Comparison of ENCODE assay signal across 26 cellular contexts in genomic region chr22:50034126-50035081, GRCh38. TPM values are rescaled to one million over a fixed set of nuclear protein-coding genes. Genes with fewer than 3 reads are reported as not detected.
DNase-seq lines count a peak whose midpoint lies in the region; ATAC-seq, FAIRE-seq and TF ChIP-seq lines count a peak whose summit lies in the region.
"Had no signal": no experiment of that assay in that cellular context is flagged by ENCODE, and none has a peak within 500 bp of the region (broad histone marks: within the 10 kb centered on the region; RNA-seq: fewer than 3 reads in every experiment).

No MANE protein-coding gene starts in this region.

- H3K4me3 ChIP-seq in left lung (no peak overlapping the region), gastroesophageal sphincter (no peak overlapping the region)

- DNase-seq in AG08396 (ENCODE audit: low spot score) (peak; percentile 9), GDM1 (lab: John Stamatoyannopoulos, UW) (peak; percentile 75), T-helper 17 cell (no peak), left lung (peak; percentile 16 to 68), D721Med (ENCODE audit: insufficient read length, low spot score) (no peak), NCI-H748 treated with DMSO at 0.1 percent for 48 hours (lab: John Stamatoyannopoulos, UW) (no peak)
- DNase-seq: activated CD4-positive, alpha-beta T cell treated with anti-CD3 and anti-CD28 coated beads for 1 hour; activated T-cell treated with anti-CD3 and anti-CD28 coated beads, Interleukin-2, amount 50 U/mL, for 72 hours; CD8-positive, alpha-beta T cell; effector memory CD4-positive, alpha-beta T cell; H9; NCI-H146; NCI-H2171; NCI-H524 treated with DMSO at 0.1 percent for 48 hours; SHP77 treated with DMSO at 0.1 percent for 48 hours; small intestine; stimulated activated naive CD4-positive, alpha-beta T cell; T-cell had no signal

- H3K4me1 ChIP-seq in left lung (peaks cover 3 to 10% of the 10 kb centered on the region in 2 donors), gastroesophageal sphincter (peaks cover 0 to 12% (median 4%) of the 10 kb centered on the region in 3 donors)

- no peak overlapping the region for H3K27ac ChIP-seq in left lung
- H3K27ac ChIP-seq in gastroesophageal sphincter = no peak overlapping the region

- peak overlapping the region; percentile 45 for H3K27ac Mint-ChIP-seq in T-helper 17 cell
- H3K27ac Mint-ChIP-seq: activated T-cell treated with anti-CD3 and anti-CD28 coated beads, Interleukin-2, amount 50 U/mL, for 72 hours; CD8-positive, alpha-beta T cell; H9; T-cell had no signal

- TF ChIP-seq POLR2A in gastroesophageal sphincter (IDR thresholded peaks at IDR 0.05) = no peak

- H3K4me1 Mint-ChIP-seq in T-helper 17 cell = peaks cover 9% of the 10 kb centered on the region
- H3K4me1 Mint-ChIP-seq: brain, H9 had no signal

- no peaks in the 10 kb centered on the region for H3K9me3 ChIP-seq in T-helper 17 cell (ENCODE audit: control insufficient read depth, low read length, poor library complexity, severe bottlenecking)
- H3K9me3 ChIP-seq in left lung = peaks cover 0 to 11% of the 10 kb centered on the region in 2 donors
- peaks cover 0 to 12% (median 0%) of the 10 kb centered on the region in 3 donors for H3K9me3 ChIP-seq in gastroesophageal sphincter

- H3K36me3 Mint-ChIP-seq in T-helper 17 cell (ENCODE audit: low read depth) = no peaks in the 10 kb centered on the region
- H3K36me3 Mint-ChIP-seq: brain; CD8-positive, alpha-beta T cell; T-cell had no signal

- TF ChIP-seq EP300 in gastroesophageal sphincter (IDR thresholded peaks at IDR 0.05) = no peak

- ATAC-seq in T-helper 17 cell (no peak), left lung (no peak), HG03342 (IDR thresholded peaks at IDR 0.05; ENCODE audit: unreplicated experiment) (no peak), gastroesophageal sphincter (no peak)
- ATAC-seq: CD8-positive, alpha-beta T cell had no signal

- peaks cover 20% of the 10 kb centered on the region for H3K27me3 Mint-ChIP-seq in T-helper 17 cell

- no peak for TF ChIP-seq CTCF in left lung (IDR thresholded peaks at IDR 0.05)
- no peak for TF ChIP-seq CTCF in D721Med (IDR thresholded peaks at IDR 0.05; ENCODE audit: insufficient read depth, missing control alignments)
- no peak for TF ChIP-seq CTCF in gastroesophageal sphincter (IDR thresholded peaks at IDR 0.05)

- no peak for FAIRE-seq in D721Med (lab: Jason Lieb, UNC)
- FAIRE-seq: frontal cortex, GM12892, small intestine had no signal

- 83 to 84% methylated on average over 7 to 12 of the region's 43 CpGs for whole genome bisulfite sequencing in gastroesophageal sphincter (ENCODE audit: low coverage in 1 of 2), 2 donors

- H3K4me3 Mint-ChIP-seq in T-helper 17 cell = peak overlapping the region; percentile 49
- H3K4me3 Mint-ChIP-seq: activated T-cell treated with anti-CD3 and anti-CD28 coated beads, Interleukin-2, amount 50 U/mL, for 72 hours; brain; CD8-positive, alpha-beta T cell; H9; T-cell had no signal

- no peaks in the 10 kb centered on the region for H3K36me3 ChIP-seq in left lung
- no peaks in the 10 kb centered on the region for H3K36me3 ChIP-seq in gastroesophageal sphincter

- intact Hi-C loops in left lung (cut with DNase I) = no loop called here

- H3K27me3 ChIP-seq in left lung (peaks cover 0 to 69% of the 10 kb centered on the region in 2 donors), gastroesophageal sphincter (peaks cover 73% of the 10 kb centered on the region)

RNA-seq across cellular contexts. Expression of gene IL17REL, which starts 21.8 kb away (rescaled TPM):
- total RNA-seq in T-helper 17 cell (not detected), left lung (not detected), gastroesophageal sphincter (not detected)
- total RNA-seq: CD8-positive, alpha-beta T cell; kidney epithelial cell; lung microvascular endothelial cell had no signal

RNA-seq across cellular contexts. Expression of gene TTLL8, which starts 23.7 kb away (rescaled TPM):
- total RNA-seq in T-helper 17 cell (not detected), left lung (not detected), gastroesophageal sphincter (not detected)
- total RNA-seq: activated CD8-positive, alpha-beta memory T cell treated with anti-CD3 and anti-CD28 coated beads for 36 hours; activated T-cell treated with anti-CD3 and anti-CD28 coated beads, Interleukin-2, amount 50 U/mL, for 72 hours; CD8-positive, alpha-beta T cell; frontal cortex; H9; kidney epithelial cell; lung microvascular endothelial cell; T-cell had no signal

RNA-seq across cellular contexts. Expression of gene MLC1, which starts 50.8 kb away (rescaled TPM):
- total RNA-seq in T-helper 17 cell (1 to 10 TPM in 1 of 2 donors, under 1 TPM in 1; 0.62 to 1.3 TPM), left lung (1 to 10 TPM in 1 of 2 donors, under 1 TPM in 1; 0.39 to 2.9 TPM), gastroesophageal sphincter (under 1 TPM in 2 of 4 donors, not detected in 2; 0.07 to 0.13 TPM)
- total RNA-seq: H9, kidney epithelial cell, lung microvascular endothelial cell had no signal

RNA-seq across cellular contexts. Expression of gene MOV10L1, which starts 55.4 kb away (rescaled TPM):
- not detected for total RNA-seq in T-helper 17 cell
- total RNA-seq in left lung = 1 to 10 TPM in 1 of 2 donors, under 1 TPM in 1; 0.37 to 1.7 TPM
- under 1 TPM in 1 of 4 donors, not detected in 3; 0.78 TPM for total RNA-seq in gastroesophageal sphincter
- total RNA-seq: activated CD8-positive, alpha-beta memory T cell treated with anti-CD3 and anti-CD28 coated beads for 36 hours; CD8-positive, alpha-beta T cell; H9 had no signal

Comparison
In these comparisons a context has a peak if more than half of its experiments do, and no peak if none do; other contexts are left out.
1. DNase-seq: peak in AG08396 (single experiment), GDM1 (single experiment) and left lung (2 of 2); none in T-helper 17 cell (0 of 3), D721Med (single experiment) and NCI-H748 treated with DMSO at 0.1 percent for 48 hours (single experiment).